Comparison of ENCODE assay signal across 8 cellular contexts in the genomic region with DNA sequence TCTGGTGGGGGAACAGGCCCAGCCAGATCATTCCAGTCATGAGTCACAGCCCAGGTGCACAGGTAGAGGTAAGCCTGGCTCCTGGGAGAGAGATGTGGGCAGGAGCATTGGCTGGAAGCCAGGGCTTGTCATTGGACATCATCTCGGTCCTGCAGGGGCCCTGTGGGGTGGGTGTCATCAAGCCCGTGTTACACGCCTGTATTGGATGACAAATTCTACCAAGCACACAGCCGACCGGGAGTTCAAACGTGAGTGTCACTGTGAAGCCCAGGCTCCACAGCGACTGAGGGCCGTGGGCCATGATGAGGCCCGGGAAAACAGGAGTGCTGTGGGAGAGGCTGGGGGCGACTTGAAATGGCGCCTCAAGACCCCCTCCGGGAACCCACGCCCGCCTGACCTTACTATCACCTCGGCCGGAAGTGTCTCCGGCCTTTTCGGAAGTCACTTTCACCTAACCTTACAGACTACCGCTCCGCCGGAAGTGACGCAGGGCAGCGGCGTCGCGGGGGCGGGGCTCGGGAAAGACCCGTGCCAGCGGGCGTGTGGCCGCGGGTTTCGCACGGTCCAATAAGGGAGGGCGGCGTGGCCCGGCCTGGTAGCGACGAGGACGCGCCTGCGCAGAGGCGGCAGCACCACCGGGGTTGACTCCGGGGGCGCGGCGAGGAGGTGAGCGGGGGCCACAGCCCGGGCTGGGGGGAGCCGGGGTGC. TPM values are rescaled to one million over a fixed set of nuclear protein-coding genes. Genes with fewer than 3 reads are reported as not detected.
DNase-seq lines count a peak whose midpoint lies in the region; ATAC-seq and TF ChIP-seq lines count a peak whose summit lies in the region.

A gene (plus strand): TSS at position 629 of the 708 bp plus-strand sequence. CDS start 1,293 bp downstream, outside the sequence.

- H3K27me3 Mint-ChIP-seq in activated T-helper 17 cell treated with anti-CD3 and anti-CD28 coated beads, Interleukin-2, amount 50 U/mL, for 72 hours: no peaks in the 10 kb centered on the region
- no peaks in the 10 kb centered on the region for H3K27me3 Mint-ChIP-seq in natural killer cell (ENCODE audit: low read depth in 2 of 2)

- intact Hi-C loops in natural killer cell (cut with micrococcal nuclease): loop anchor here (1.0 to 2.0 kb wide), 5 partner anchors 10 to 65 kb away; a partner anchor contains a TSS

- CTCF ChIA-PET in RWPE1 (lab: Yijun Ruan, JAX): interaction anchor here (0.7 kb wide), 1 partner anchor 14 kb away, joined by 4 read pairs; no protein-coding TSS in a partner anchor

- DNase-seq in EH (ENCODE audit: low read depth): peak; percentile 97
- DNase-seq in GOT3 (lab: John Stamatoyannopoulos, UW): peak; percentile 94
- DNase-seq in LNCaP clone FGC (ENCODE audit: low read depth): peak; percentile 86
- DNase-seq in RWPE1 (ENCODE audit: low spot score): peak; percentile 94
- DNase-seq in fibroblast of lung (ENCODE audit: low read depth in 2 of 2): peak; percentile 94 to 97
- peak; percentile 98 for DNase-seq in natural killer cell
- DNase-seq in stimulated activated naive CD4-positive, alpha-beta T cell treated with Interleukin-2 at 50 U/mL for 16 hours (lab: John Stamatoyannopoulos, UW): peak; percentile 97

- H2AFZ ChIP-seq in fibroblast of lung (ENCODE audit: low read length): peak within 1 kb of the TSS; percentile 11

- H3K27ac ChIP-seq in RWPE1 (peak within 1 kb of the TSS; percentile 98), fibroblast of lung (ENCODE audit: insufficient read depth, low read length) (peak within 1 kb of the TSS; percentile 96)

- H3K4me2 ChIP-seq in fibroblast of lung (ENCODE audit: extremely low read depth, insufficient read depth, low read length): peak within 1 kb of the TSS; percentile 89

- peaks cover 33% of the 10 kb centered on the region for H3K79me2 ChIP-seq in fibroblast of lung (ENCODE audit: control insufficient read depth, insufficient read depth, low read length)

- peaks cover 20% of the 10 kb centered on the region for H3K4me1 ChIP-seq in fibroblast of lung (ENCODE audit: control insufficient read depth, extremely low read depth, insufficient read depth, low read length)

- no peaks in the 10 kb centered on the region for H3K27me3 ChIP-seq in fibroblast of lung (ENCODE audit: control insufficient read depth, insufficient read depth, low read length)

- ATAC-seq in activated T-helper 17 cell treated with anti-CD3 and anti-CD28 coated beads, Interleukin-2, amount 50 U/mL, for 72 hours (replicated peaks): peak; percentile 65
- peak; percentile 65 to 84 (median 73) for ATAC-seq in natural killer cell

- H3K9me3 ChIP-seq in fibroblast of lung (ENCODE audit: control insufficient read depth, insufficient read depth, low read depth, low read length): no peaks in the 10 kb centered on the region

- peak within 1 kb of the TSS; percentile 96 for H3K27ac Mint-ChIP-seq in activated T-helper 17 cell treated with anti-CD3 and anti-CD28 coated beads, Interleukin-2, amount 50 U/mL, for 72 hours
- peak within 1 kb of the TSS; percentile 98 to 99 for H3K27ac Mint-ChIP-seq in natural killer cell

- TF ChIP-seq CTCF in LNCaP clone FGC (IDR thresholded peaks at IDR 0.05; ENCODE audit: control insufficient read depth, extremely low read depth, insufficient read depth) (no peak), RWPE1 (conservative IDR thresholded peaks at IDR 0.05; ENCODE audit: low read depth) (no peak), fibroblast of lung (conservative IDR thresholded peaks at IDR 0.05 in 1 of 2, IDR thresholded peaks at IDR 0.05 in 1 of 2; ENCODE audit: low read depth in 1 of 2, low read length in 2 of 2) (no peak), natural killer cell (IDR thresholded peaks at IDR 0.05) (no peak)

- peaks cover 13% of the 10 kb centered on the region for H3K4me1 Mint-ChIP-seq in activated T-helper 17 cell treated with anti-CD3 and anti-CD28 coated beads, Interleukin-2, amount 50 U/mL, for 72 hours
- peaks cover 8 to 44% of the 10 kb centered on the region in 2 donors for H3K4me1 Mint-ChIP-seq in natural killer cell

- H3K36me3 Mint-ChIP-seq in activated T-helper 17 cell treated with anti-CD3 and anti-CD28 coated beads, Interleukin-2, amount 50 U/mL, for 72 hours (ENCODE audit: low read depth): peaks cover 82% of the 10 kb centered on the region
- H3K36me3 Mint-ChIP-seq in natural killer cell: no peaks in the 10 kb centered on the region

- peak within 1 kb of the TSS; percentile 94 for H3K9ac ChIP-seq in fibroblast of lung (ENCODE audit: insufficient read depth, low read length)

- no peaks in the 10 kb centered on the region for H4K20me1 ChIP-seq in fibroblast of lung (ENCODE audit: control insufficient read depth, extremely low read depth, insufficient read depth, low read length)

- POLR2A ChIA-PET in RWPE1 (lab: Yijun Ruan, JAX; ENCODE audit: low non-redundant PET): interaction anchor here (0.7 to 1.0 kb wide), 6 partner anchors 8 to 84 kb away, joined by 3 to 4 read pairs (median 3); no protein-coding TSS in a partner anchor

- H3K9me3 Mint-ChIP-seq in activated T-helper 17 cell treated with anti-CD3 and anti-CD28 coated beads, Interleukin-2, amount 50 U/mL, for 72 hours: no peaks in the 10 kb centered on the region
- H3K9me3 Mint-ChIP-seq in natural killer cell: no peaks in the 10 kb centered on the region

- H3K4me3 ChIP-seq in LNCaP clone FGC (ENCODE audit: low read depth, low read length) (peak within 1 kb of the TSS; percentile 96), fibroblast of lung (replicated peaks in 1 of 4; ENCODE audit: control extremely low read depth in 1 of 4, insufficient read depth in 1 of 4, low read depth in 3 of 4, low read length in 4 of 4) (peak within 1 kb of the TSS; percentile 72 to 92 (median 84))

- peaks cover 17% of the 10 kb centered on the region for H3K36me3 ChIP-seq in fibroblast of lung (ENCODE audit: control insufficient read depth, insufficient read depth, low read length)

- H3K4me3 Mint-ChIP-seq in activated T-helper 17 cell treated with anti-CD3 and anti-CD28 coated beads, Interleukin-2, amount 50 U/mL, for 72 hours: peak within 1 kb of the TSS; percentile 95
- peak within 1 kb of the TSS; percentile 96 for H3K4me3 Mint-ChIP-seq in natural killer cell

RNA-seq across cellular contexts. Expression of the gene that starts here (rescaled TPM):
- 10 to 100 TPM; 16.3 to 45.2 TPM for total RNA-seq in activated T-helper 17 cell treated with anti-CD3 and anti-CD28 coated beads, Interleukin-2, amount 50 U/mL, for 72 hours
- 60.9 and 62.9 TPM in 2 replicates for total RNA-seq in fibroblast of lung
- polyA plus RNA-seq in fibroblast of lung: 34.7 and 41.4 TPM in 2 replicates
- 129 and 130 TPM in 2 replicates for polyA plus RNA-seq in fibroblast of lung (2012)
- 20.6 and 32.5 TPM in 2 replicates for polyA minus RNA-seq in fibroblast of lung (ENCODE audit: low replicate concordance)
- 10 to 100 TPM; 26.4 to 39.3 (median 30.3) TPM for total RNA-seq in natural killer cell

Comparison
In these comparisons a context has a peak if more than half of its experiments do, and no peak if none do; other contexts are left out.
1. Peak in every context shown above with its lines: DNase-seq, ATAC-seq, H3K4me3 ChIP-seq and H3K27ac ChIP-seq.